1 cellular context compared by ENCODE assay signal in the genomic region with DNA sequence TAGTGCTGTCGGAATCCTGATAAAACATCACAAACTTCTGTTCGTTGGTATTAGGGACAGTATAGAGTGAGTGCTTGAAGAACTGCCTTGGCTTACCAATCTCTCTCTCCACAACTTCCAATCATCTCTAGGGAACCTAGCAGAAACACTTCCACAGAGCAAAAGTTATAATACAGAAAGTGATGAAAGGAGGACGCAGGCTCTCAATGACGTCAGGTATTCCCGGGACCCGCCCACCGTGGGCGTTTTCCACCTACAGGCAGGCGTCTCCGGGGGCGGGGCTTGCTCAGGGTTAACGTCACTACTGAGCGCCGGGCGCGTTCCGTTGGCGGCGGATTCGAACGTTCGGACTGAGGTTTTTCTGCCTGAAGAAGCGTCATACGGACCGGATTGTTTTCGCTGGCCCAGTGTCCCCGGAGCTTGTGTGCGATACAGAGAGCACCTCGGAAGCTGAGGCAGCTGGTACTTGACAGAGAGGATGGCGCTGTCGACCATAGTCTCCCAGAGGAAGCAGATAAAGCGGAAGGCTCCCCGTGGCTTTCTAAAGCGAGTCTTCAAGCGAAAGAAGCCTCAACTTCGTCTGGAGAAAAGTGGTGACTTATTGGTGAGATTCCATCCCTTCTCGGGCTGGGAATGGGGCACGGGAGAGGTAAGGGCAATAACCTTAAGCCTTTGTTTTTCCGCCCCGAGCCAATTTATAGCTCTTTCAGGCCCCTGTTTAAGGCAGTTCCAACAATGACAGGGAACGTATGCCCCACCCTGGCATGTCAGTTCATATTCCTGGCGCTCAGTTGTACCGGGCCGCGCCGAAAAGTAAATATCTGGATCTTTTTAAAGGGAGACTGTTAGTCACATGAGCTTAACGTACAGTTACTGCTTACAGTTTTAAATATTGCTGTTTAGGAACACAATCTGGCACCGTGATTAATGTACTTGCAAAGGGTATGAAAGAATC.
TF ChIP-seq lines count a peak whose summit lies in the region.

CENPW (plus strand) TSS at position 320 of the 955 bp plus-strand sequence; CDS start at position 479, 159 bp downstream.

TF ChIP-seq in HepG2, 621 proteins besides CTCF, POLR2A, EP300 and RAD21 (continued from another document and continues in another):
- TF ChIP-seq, protein P1, sequence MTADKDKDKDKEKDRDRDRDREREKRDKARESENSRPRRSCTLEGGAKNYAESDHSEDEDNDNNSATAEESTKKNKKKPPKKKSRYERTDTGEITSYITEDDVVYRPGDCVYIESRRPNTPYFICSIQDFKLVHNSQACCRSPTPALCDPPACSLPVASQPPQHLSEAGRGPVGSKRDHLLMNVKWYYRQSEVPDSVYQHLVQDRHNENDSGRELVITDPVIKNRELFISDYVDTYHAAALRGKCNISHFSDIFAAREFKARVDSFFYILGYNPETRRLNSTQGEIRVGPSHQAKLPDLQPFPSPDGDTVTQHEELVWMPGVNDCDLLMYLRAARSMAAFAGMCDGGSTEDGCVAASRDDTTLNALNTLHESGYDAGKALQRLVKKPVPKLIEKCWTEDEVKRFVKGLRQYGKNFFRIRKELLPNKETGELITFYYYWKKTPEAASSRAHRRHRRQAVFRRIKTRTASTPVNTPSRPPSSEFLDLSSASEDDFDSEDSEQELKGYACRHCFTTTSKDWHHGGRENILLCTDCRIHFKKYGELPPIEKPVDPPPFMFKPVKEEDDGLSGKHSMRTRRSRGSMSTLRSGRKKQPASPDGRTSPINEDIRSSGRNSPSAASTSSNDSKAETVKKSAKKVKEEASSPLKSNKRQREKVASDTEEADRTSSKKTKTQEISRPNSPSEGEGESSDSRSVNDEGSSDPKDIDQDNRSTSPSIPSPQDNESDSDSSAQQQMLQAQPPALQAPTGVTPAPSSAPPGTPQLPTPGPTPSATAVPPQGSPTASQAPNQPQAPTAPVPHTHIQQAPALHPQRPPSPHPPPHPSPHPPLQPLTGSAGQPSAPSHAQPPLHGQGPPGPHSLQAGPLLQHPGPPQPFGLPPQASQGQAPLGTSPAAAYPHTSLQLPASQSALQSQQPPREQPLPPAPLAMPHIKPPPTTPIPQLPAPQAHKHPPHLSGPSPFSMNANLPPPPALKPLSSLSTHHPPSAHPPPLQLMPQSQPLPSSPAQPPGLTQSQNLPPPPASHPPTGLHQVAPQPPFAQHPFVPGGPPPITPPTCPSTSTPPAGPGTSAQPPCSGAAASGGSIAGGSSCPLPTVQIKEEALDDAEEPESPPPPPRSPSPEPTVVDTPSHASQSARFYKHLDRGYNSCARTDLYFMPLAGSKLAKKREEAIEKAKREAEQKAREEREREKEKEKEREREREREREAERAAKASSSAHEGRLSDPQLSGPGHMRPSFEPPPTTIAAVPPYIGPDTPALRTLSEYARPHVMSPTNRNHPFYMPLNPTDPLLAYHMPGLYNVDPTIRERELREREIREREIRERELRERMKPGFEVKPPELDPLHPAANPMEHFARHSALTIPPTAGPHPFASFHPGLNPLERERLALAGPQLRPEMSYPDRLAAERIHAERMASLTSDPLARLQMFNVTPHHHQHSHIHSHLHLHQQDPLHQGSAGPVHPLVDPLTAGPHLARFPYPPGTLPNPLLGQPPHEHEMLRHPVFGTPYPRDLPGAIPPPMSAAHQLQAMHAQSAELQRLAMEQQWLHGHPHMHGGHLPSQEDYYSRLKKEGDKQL (CRISPR knock-in tag; IDR thresholded peaks at IDR 0.05; ENCODE audit: low read depth) = no peak
- no peak for TF ChIP-seq TAF15 (IDR thresholded peaks at IDR 0.05; ENCODE audit: low read depth, low read length, poor library complexity, severe bottlenecking)
- no peak for TF ChIP-seq ZNF570 (CRISPR knock-in tag; IDR thresholded peaks at IDR 0.05; ENCODE audit: borderline replicate concordance)
- no peak for TF ChIP-seq RNF219 (CRISPR knock-in tag; IDR thresholded peaks at IDR 0.05)
- no peak for TF ChIP-seq IRX3 (CRISPR knock-in tag; IDR thresholded peaks at IDR 0.05; ENCODE audit: borderline replicate concordance, low read depth)
- no peak for TF ChIP-seq MAFG (CRISPR knock-in tag; IDR thresholded peaks at IDR 0.05)
- no peak for TF ChIP-seq ZNF546 (CRISPR knock-in tag; conservative IDR thresholded peaks at IDR 0.05)
- peak; percentile 100 for TF ChIP-seq SAP130 (CRISPR knock-in tag; IDR thresholded peaks at IDR 0.05; ENCODE audit: low read depth)
- TF ChIP-seq, protein P2, sequence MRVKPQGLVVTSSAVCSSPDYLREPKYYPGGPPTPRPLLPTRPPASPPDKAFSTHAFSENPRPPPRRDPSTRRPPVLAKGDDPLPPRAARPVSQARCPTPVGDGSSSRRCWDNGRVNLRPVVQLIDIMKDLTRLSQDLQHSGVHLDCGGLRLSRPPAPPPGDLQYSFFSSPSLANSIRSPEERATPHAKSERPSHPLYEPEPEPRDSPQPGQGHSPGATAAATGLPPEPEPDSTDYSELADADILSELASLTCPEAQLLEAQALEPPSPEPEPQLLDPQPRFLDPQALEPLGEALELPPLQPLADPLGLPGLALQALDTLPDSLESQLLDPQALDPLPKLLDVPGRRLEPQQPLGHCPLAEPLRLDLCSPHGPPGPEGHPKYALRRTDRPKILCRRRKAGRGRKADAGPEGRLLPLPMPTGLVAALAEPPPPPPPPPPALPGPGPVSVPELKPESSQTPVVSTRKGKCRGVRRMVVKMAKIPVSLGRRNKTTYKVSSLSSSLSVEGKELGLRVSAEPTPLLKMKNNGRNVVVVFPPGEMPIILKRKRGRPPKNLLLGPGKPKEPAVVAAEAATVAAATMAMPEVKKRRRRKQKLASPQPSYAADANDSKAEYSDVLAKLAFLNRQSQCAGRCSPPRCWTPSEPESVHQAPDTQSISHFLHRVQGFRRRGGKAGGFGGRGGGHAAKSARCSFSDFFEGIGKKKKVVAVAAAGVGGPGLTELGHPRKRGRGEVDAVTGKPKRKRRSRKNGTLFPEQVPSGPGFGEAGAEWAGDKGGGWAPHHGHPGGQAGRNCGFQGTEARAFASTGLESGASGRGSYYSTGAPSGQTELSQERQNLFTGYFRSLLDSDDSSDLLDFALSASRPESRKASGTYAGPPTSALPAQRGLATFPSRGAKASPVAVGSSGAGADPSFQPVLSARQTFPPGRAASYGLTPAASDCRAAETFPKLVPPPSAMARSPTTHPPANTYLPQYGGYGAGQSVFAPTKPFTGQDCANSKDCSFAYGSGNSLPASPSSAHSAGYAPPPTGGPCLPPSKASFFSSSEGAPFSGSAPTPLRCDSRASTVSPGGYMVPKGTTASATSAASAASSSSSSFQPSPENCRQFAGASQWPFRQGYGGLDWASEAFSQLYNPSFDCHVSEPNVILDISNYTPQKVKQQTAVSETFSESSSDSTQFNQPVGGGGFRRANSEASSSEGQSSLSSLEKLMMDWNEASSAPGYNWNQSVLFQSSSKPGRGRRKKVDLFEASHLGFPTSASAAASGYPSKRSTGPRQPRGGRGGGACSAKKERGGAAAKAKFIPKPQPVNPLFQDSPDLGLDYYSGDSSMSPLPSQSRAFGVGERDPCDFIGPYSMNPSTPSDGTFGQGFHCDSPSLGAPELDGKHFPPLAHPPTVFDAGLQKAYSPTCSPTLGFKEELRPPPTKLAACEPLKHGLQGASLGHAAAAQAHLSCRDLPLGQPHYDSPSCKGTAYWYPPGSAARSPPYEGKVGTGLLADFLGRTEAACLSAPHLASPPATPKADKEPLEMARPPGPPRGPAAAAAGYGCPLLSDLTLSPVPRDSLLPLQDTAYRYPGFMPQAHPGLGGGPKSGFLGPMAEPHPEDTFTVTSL (CRISPR knock-in tag; IDR thresholded peaks at IDR 0.05; ENCODE audit: borderline replicate concordance) = no peak; the same call in 1 of the 2 replicates
- TF ChIP-seq THAP9 (CRISPR knock-in tag; IDR thresholded peaks at IDR 0.05; ENCODE audit: borderline replicate concordance) = peak; percentile 73; the same call in 1 of the 2 replicates
- no peak for TF ChIP-seq HDAC6 (IDR thresholded peaks at IDR 0.05; ENCODE audit: low read depth, low read length)
- peak; percentile 64; the same call in 1 of the 2 replicates for TF ChIP-seq ZNF274 (CRISPR knock-in tag; IDR thresholded peaks at IDR 0.05)
- no peak; the same call in 1 of the 2 replicates for TF ChIP-seq ZSCAN31 (CRISPR knock-in tag; IDR thresholded peaks at IDR 0.05; ENCODE audit: low read depth)
- 0 out of 2 replicates have a peak, but pooled peaks have one; percentile 41 for TF ChIP-seq ZFYVE20 (CRISPR knock-in tag; IDR thresholded peaks at IDR 0.05; ENCODE audit: borderline replicate concordance, low read depth)
- TF ChIP-seq NFYC (CRISPR knock-in tag; IDR thresholded peaks at IDR 0.05) = peak; percentile 57
- peak; percentile 81 for TF ChIP-seq ZNF891 (CRISPR knock-in tag; IDR thresholded peaks at IDR 0.05)
- TF ChIP-seq NKX3-1 (CRISPR knock-in tag; IDR thresholded peaks at IDR 0.05) = 0 out of 2 replicates have a peak, but pooled peaks have one; percentile 49
- TF ChIP-seq, protein P3, sequence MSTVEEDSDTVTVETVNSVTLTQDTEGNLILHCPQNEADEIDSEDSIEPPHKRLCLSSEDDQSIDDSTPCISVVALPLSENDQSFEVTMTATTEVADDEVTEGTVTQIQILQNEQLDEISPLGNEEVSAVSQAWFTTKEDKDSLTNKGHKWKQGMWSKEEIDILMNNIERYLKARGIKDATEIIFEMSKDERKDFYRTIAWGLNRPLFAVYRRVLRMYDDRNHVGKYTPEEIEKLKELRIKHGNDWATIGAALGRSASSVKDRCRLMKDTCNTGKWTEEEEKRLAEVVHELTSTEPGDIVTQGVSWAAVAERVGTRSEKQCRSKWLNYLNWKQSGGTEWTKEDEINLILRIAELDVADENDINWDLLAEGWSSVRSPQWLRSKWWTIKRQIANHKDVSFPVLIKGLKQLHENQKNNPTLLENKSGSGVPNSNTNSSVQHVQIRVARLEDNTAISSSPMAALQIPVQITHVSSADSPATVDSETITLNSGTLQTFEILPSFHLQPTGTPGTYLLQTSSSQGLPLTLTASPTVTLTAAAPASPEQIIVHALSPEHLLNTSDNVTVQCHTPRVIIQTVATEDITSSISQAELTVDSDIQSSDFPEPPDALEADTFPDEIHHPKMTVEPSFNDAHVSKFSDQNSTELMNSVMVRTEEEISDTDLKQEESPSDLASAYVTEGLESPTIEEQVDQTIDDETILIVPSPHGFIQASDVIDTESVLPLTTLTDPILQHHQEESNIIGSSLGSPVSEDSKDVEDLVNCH (CRISPR knock-in tag; IDR thresholded peaks at IDR 0.05) = peak; percentile 77; the same call in 1 of the 2 replicates
- TF ChIP-seq MXD1 (CRISPR knock-in tag; IDR thresholded peaks at IDR 0.05) = no peak
- TF ChIP-seq IRF2 (CRISPR knock-in tag; IDR thresholded peaks at IDR 0.05) = peak; percentile 94
- TF ChIP-seq ZNF619 (CRISPR knock-in tag; IDR thresholded peaks at IDR 0.05) = no peak; the same call in 1 of the 2 replicates
- TF ChIP-seq JARID2 (CRISPR knock-in tag; IDR thresholded peaks at IDR 0.05; ENCODE audit: insufficient replicate concordance) = no peak
- TF ChIP-seq NR0B2 (CRISPR knock-in tag; IDR thresholded peaks at IDR 0.05) = no peak
- 0 out of 2 replicates have a peak, but pooled peaks have one; percentile 12 for TF ChIP-seq SMYD3 (CRISPR knock-in tag; IDR thresholded peaks at IDR 0.05)
- TF ChIP-seq ZNF550 (CRISPR knock-in tag; IDR thresholded peaks at IDR 0.05; ENCODE audit: borderline replicate concordance) = no peak
- no peak; the same call in 1 of the 2 replicates for TF ChIP-seq PAF1 (CRISPR knock-in tag; IDR thresholded peaks at IDR 0.05)
- TF ChIP-seq ZNF256 (CRISPR knock-in tag; conservative IDR thresholded peaks at IDR 0.05) = 0 out of 2 replicates have a peak, but pooled peaks have one; percentile 66
- TF ChIP-seq MATR3 (CRISPR knock-in tag; IDR thresholded peaks at IDR 0.05) = no peak
- TF ChIP-seq FOXM1 (CRISPR knock-in tag; IDR thresholded peaks at IDR 0.05) = no peak
- no peak for TF ChIP-seq ZNF768 (CRISPR knock-in tag; IDR thresholded peaks at IDR 0.05)
- no peak for TF ChIP-seq MBD4 (IDR thresholded peaks at IDR 0.05; ENCODE audit: borderline replicate concordance, low read length)
- TF ChIP-seq ZNF234 (CRISPR knock-in tag; conservative IDR thresholded peaks at IDR 0.05) = no peak
